1 cellular context compared by ENCODE assay signal in the genomic region with DNA sequence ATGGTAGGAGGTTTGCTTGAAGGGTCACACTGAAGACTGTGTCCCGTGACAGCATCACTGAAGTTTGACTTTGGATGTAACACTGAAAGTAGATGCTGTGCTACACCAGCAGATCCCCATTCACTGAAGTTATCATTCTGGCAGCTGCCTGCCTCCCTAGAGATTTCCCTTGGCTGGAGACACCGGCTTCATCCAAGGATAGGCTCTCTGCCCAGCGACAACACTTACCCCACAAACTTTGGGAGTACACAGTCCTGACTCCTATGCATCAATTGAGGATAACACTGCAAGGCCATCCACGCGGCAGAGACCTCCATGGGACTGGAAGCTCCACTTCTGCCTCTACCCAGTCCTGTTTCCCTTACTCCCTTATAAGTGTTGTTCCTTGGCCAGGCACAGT.
TF ChIP-seq lines count a peak whose summit lies in the region.

No MANE protein-coding gene starts in this region.

TF ChIP-seq in K562, 482 proteins besides CTCF, POLR2A, EP300 and RAD21 (continued from another document):
- TF ChIP-seq FOXA1 (IDR thresholded peaks at IDR 0.05; ENCODE audit: borderline replicate concordance), result no peak
- TF ChIP-seq SIX5 (IDR thresholded peaks at IDR 0.05; ENCODE audit: borderline replicate concordance in 1 of 2, insufficient read depth in 1 of 2, low read depth in 1 of 2, low read length in 2 of 2), result no peak
- TF ChIP-seq, protein P1, sequence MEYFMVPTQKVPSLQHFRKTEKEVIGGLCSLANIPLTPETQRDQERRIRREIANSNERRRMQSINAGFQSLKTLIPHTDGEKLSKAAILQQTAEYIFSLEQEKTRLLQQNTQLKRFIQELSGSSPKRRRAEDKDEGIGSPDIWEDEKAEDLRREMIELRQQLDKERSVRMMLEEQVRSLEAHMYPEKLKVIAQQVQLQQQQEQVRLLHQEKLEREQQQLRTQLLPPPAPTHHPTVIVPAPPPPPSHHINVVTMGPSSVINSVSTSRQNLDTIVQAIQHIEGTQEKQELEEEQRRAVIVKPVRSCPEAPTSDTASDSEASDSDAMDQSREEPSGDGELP (CRISPR knock-in tag; IDR thresholded peaks at IDR 0.05; ENCODE audit: borderline replicate concordance), result no peak
- no peak for TF ChIP-seq TAF15 (IDR thresholded peaks at IDR 0.05; ENCODE audit: low read depth, low read length)
- TF ChIP-seq, protein P2, sequence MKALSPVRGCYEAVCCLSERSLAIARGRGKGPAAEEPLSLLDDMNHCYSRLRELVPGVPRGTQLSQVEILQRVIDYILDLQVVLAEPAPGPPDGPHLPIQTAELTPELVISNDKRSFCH (CRISPR knock-in tag; IDR thresholded peaks at IDR 0.05), result no peak
- TF ChIP-seq, protein P2 (tag; IDR thresholded peaks at IDR 0.05), result no peak
